8 cellular contexts compared by ENCODE assay signal in genomic region chr1:247639381-247639981, GRCh38.
DNase-seq lines count a peak whose midpoint lies in the region.

No MANE protein-coding gene starts in this region.

- DNase-seq in activated CD4-positive, alpha-beta T cell treated with anti-CD3 and anti-CD28 coated beads for 48 hours = peak; percentile 67
- DNase-seq in activated CD4-positive, alpha-beta T cell treated with anti-CD3 and anti-CD28 coated beads, Interleukin-2, amount 50 U/mL, for 4 hours = no peak
- peak; percentile 7 for DNase-seq in cerebellar cortex (ENCODE audit: low spot score)
- peak; percentile 53 for DNase-seq in medulla oblongata (ENCODE audit: extremely low spot score)
- DNase-seq in stimulated activated CD8-positive, alpha-beta memory T cell treated with anti-CD3 and anti-CD28 coated beads, Interleukin-7, amount 100 ng/mL, for 24 hours (ENCODE audit: low read depth) = peak; percentile 18
- DNase-seq in EL = no peak
- DNase-seq in HuH-7.5 (ENCODE audit: low spot score) = no peak
- DNase-seq in NCI-H1436 (lab: John Stamatoyannopoulos, UW) = no peak

Comparison
In these comparisons a context has a peak if more than half of its experiments do, and no peak if none do; other contexts are left out.
1. DNase-seq: peak in activated CD4-positive, alpha-beta T cell treated with anti-CD3 and anti-CD28 coated beads for 48 hours (single experiment), cerebellar cortex (single experiment), medulla oblongata (single experiment) and stimulated activated CD8-positive, alpha-beta memory T cell treated with anti-CD3 and anti-CD28 coated beads, Interleukin-7, amount 100 ng/mL, for 24 hours (single experiment); none in activated CD4-positive, alpha-beta T cell treated with anti-CD3 and anti-CD28 coated beads, Interleukin-2, amount 50 U/mL, for 4 hours (0 of 2), EL (single experiment), HuH-7.5 (single experiment) and NCI-H1436 (single experiment).